19 cellular contexts compared by ENCODE assay signal in genomic region chr17:69637399-69638165, GRCh38.
DNase-seq lines count a peak whose midpoint lies in the region; ATAC-seq and TF ChIP-seq lines count a peak whose summit lies in the region.
"Had no signal": no experiment of that assay in that cellular context is flagged by ENCODE, and none has a peak within 500 bp of the region (broad histone marks: within the 10 kb centered on the region; RNA-seq: fewer than 3 reads in every experiment).

No MANE protein-coding gene starts in this region.

- peak overlapping the region; percentile 14 for H2AFZ ChIP-seq in trophoblast cell (ENCODE audit: insufficient read depth, low read length, poor library complexity)

- H3K9me3 ChIP-seq in trophoblast cell (ENCODE audit: insufficient read depth, low read depth, low read length), result no peaks in the 10 kb centered on the region
- H3K9me3 ChIP-seq: colonic mucosa, lower lobe of right lung, MG63 had no signal

- H3K9ac ChIP-seq in trophoblast cell (ENCODE audit: low read length), result no peak overlapping the region

- no peaks in the 10 kb centered on the region for H3K79me1 ChIP-seq in trophoblast cell (ENCODE audit: low read length)

- no peak overlapping the region for H2BK12ac ChIP-seq in trophoblast cell (ENCODE audit: low read length)

- no peak overlapping the region for H3K18ac ChIP-seq in trophoblast cell (ENCODE audit: low read length)

- no peak overlapping the region for H4K12ac ChIP-seq in trophoblast cell (ENCODE audit: low read depth, low read length)

- H3K4me1 ChIP-seq in trophoblast cell (ENCODE audit: control insufficient read depth in 1 of 2, insufficient read depth in 2 of 2, low read length in 2 of 2), result peaks cover 0 to 2% of the 10 kb centered on the region in 2 experiments
- H3K4me1 ChIP-seq: colonic mucosa, lower lobe of right lung had no signal

- no peak overlapping the region for H2AK5ac ChIP-seq in trophoblast cell (ENCODE audit: low read length)

- no peaks in the 10 kb centered on the region for H3K36me3 ChIP-seq in trophoblast cell (ENCODE audit: control insufficient read depth in 1 of 2, insufficient read depth in 2 of 2, low read length in 2 of 2)
- H3K36me3 ChIP-seq: colonic mucosa, lower lobe of right lung, MG63 had no signal

- WGBS in trophoblast cell (ENCODE audit: extremely low coverage, insufficient coverage, insufficient read length), result no CpG with 5 or more reads among the region's 4 CpGs

- peak; percentile 56 for ATAC-seq in SK-N-SH treated with all-trans-retinoic acid at 6 μM for 48 hours
- ATAC-seq: activated CD4-positive, alpha-beta T cell treated with anti-CD3 and anti-CD28 coated beads for 36 hours; GM12878; lower lobe of right lung had no signal

- H2BK120ac ChIP-seq in trophoblast cell (ENCODE audit: insufficient read depth, low read length, poor library complexity), result no peak overlapping the region

- TF ChIP-seq CTCF in fibroblast of the aortic adventitia (IDR thresholded peaks at IDR 0.05; ENCODE audit: insufficient read depth, low read length), result no peak

- no peak overlapping the region for H4K91ac ChIP-seq in trophoblast cell (ENCODE audit: low read depth, low read length)

- no peak overlapping the region for H3K4ac ChIP-seq in trophoblast cell (ENCODE audit: low read depth, low read length)

- no peaks in the 10 kb centered on the region for H3K27me3 ChIP-seq in trophoblast cell (ENCODE audit: insufficient read depth, low read length)
- H3K27me3 ChIP-seq: colonic mucosa, MG63 had no signal

- H4K8ac ChIP-seq in trophoblast cell (ENCODE audit: low read depth, low read length), result no peak overlapping the region

- H3K79me2 ChIP-seq in trophoblast cell (ENCODE audit: control insufficient read depth, insufficient read depth, low read length, poor library complexity), result no peaks in the 10 kb centered on the region

- H3K27ac ChIP-seq in trophoblast cell (ENCODE audit: low read depth, low read length), result no peak overlapping the region
- H3K27ac ChIP-seq: C4-2B, colonic mucosa, lower lobe of right lung had no signal

- DNase-seq in EH (ENCODE audit: low read depth), result peak; percentile 74
- DNase-seq in fibroblast of the aortic adventitia (ENCODE audit: low read depth), result peak; percentile 53
- peak in 1 of 2 donors; percentile 28 for DNase-seq in trophoblast cell
- DNase-seq in activated CD4-positive, CD25-positive, alpha-beta regulatory T cell (lab: John Stamatoyannopoulos, UW), result no peak
- DNase-seq in NCI-H1436 (lab: John Stamatoyannopoulos, UW), result no peak
- no peak for DNase-seq in stimulated activated CD4-positive, alpha-beta T cell treated with anti-CD3 and anti-CD28 coated beads, Interleukin-4, amount 100 ng/mL, for 4 hours
- DNase-seq in HPDE6-E6E7 (ENCODE audit: extremely low spot score), result no peak
- DNase-seq: activated CD4-positive, alpha-beta T cell treated with anti-CD3 and anti-CD28 coated beads for 36 hours; activated T-cell treated with anti-CD3 and anti-CD28 coated beads for 4 hours; colonic mucosa; DMS79 treated with DMSO at 0.1 percent for 48 hours; lower lobe of right lung; MG63; NCI-H2029; NCI-H526; small intestine had no signal

- H3K14ac ChIP-seq in trophoblast cell (ENCODE audit: low read length), result no peak overlapping the region

- H3K23ac ChIP-seq in trophoblast cell (ENCODE audit: low read length), result no peak overlapping the region

- no peak overlapping the region for H3K4me2 ChIP-seq in trophoblast cell (ENCODE audit: low read length)

- H2BK5ac ChIP-seq in trophoblast cell (ENCODE audit: low read depth, low read length, poor library complexity), result no peak overlapping the region

- H3K4me3 ChIP-seq in fibroblast of the aortic adventitia (ENCODE audit: low read depth, low read length), result no peak overlapping the region
- no peak overlapping the region for H3K4me3 ChIP-seq in trophoblast cell (ENCODE audit: low read depth, low read length)
- H3K4me3 ChIP-seq: colonic mucosa, GM12878, lower lobe of right lung, MG63 had no signal

TF ChIP-seq in SK-N-SH treated with all-trans-retinoic acid at 6 μM for 48 hours, 23 proteins besides CTCF, POLR2A, EP300 and RAD21:
- no peak for TF ChIP-seq CREB5 (CRISPR knock-in tag; IDR thresholded peaks at IDR 0.05; ENCODE audit: low read depth)

Comparison
In these comparisons a context has a peak if more than half of its experiments do, and no peak if none do; other contexts are left out.
1. DNase-seq: peak in EH (single experiment) and fibroblast of the aortic adventitia (single experiment); none in activated CD4-positive, CD25-positive, alpha-beta regulatory T cell (0 of 4), NCI-H1436 (single experiment), stimulated activated CD4-positive, alpha-beta T cell treated with anti-CD3 and anti-CD28 coated beads, Interleukin-4, amount 100 ng/mL, for 4 hours (0 of 2) and HPDE6-E6E7 (single experiment).